9 cellular contexts compared by ENCODE assay signal in the genomic region with DNA sequence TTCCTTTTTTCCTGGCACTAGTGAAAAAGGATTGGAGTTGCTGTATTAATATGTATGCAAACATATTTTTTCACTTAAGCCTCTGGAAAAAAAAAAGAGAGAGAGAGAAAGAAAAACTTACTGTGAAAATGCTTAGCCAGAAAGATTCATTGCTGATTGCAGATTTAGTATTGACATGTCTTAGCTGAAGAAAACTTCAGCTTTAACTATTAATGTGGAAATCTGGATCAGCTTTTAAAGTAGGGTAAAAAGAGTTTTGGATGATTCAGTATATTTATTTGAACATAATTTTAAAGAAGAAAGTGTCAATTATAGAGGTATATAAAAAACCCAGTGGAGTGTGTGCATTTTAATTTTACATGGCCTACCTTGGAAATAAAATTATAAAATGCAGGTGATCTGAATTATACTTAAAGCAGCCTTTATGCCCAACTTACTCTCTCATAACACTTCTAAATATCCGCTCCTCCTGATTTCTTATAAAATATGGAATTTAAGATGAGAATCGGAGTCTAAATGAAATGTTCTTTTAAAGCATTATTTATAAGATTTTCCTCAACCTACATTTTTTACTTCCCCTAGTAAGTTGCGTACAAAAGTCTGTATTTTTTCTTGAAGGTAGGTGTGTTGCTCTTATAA. TPM values are rescaled to one million over a fixed set of nuclear protein-coding genes. Genes with fewer than 3 reads are reported as not detected.
A peak's percentile ranks its signal among the peaks of the same experiment; 100 is the strongest.
DNase-seq lines count a peak whose midpoint lies in the region; ATAC-seq and TF ChIP-seq lines count a peak whose summit lies in the region.
"Had no signal": no experiment of that assay in that cellular context is flagged by ENCODE, and none has a peak within 500 bp of the region (broad histone marks: within the 10 kb centered on the region; RNA-seq: fewer than 3 reads in every experiment).

No MANE protein-coding gene starts in this region.

- CTCF ChIA-PET in AG04449 (lab: Yijun Ruan, JAX): interaction anchor here (1.4 to 2.2 kb wide), 4 partner anchors 152 to 550 kb away, joined by 3 to 9 read pairs (median 5); no protein-coding TSS in a partner anchor

- no peak for ATAC-seq in natural killer cell treated with Interleukin-12 subunit alpha and Interleukin-12 subunit beta and Interleukin-15 and Interleukin-18, amount 100 ng/mL, for 72 hours
- no peak for ATAC-seq in GM19324 (IDR thresholded peaks at IDR 0.05; ENCODE audit: low FRiP score, unreplicated experiment)

- peaks cover 0 to 2% of the 10 kb centered on the region in 2 donors for H3K27me3 Mint-ChIP-seq in natural killer cell treated with Interleukin-12 subunit alpha and Interleukin-12 subunit beta and Interleukin-15 and Interleukin-18, amount 100 ng/mL, for 72 hours

- H3K4me1 ChIP-seq in HUES6 (ENCODE audit: control insufficient read depth, insufficient read depth, low read length): peaks cover 40% of the 10 kb centered on the region

- peaks cover 23% of the 10 kb centered on the region for H3K36me3 ChIP-seq in HUES6 (ENCODE audit: control insufficient read depth, insufficient read depth, low read length)

- H3K36me3 Mint-ChIP-seq in natural killer cell treated with Interleukin-12 subunit alpha and Interleukin-12 subunit beta and Interleukin-15 and Interleukin-18, amount 100 ng/mL, for 72 hours: peaks cover 7% of the 10 kb centered on the region

- peak overlapping the region; percentile 93 for H3K4me3 ChIP-seq in AG04449 (ENCODE audit: low read depth, low read length)
- H3K4me3 ChIP-seq in HUES6 (ENCODE audit: low read depth, low read length): peak overlapping the region; percentile 98; the same call in 1 of the 2 replicates

- peaks cover 33 to 34% of the 10 kb centered on the region in 2 donors for H3K4me1 Mint-ChIP-seq in natural killer cell treated with Interleukin-12 subunit alpha and Interleukin-12 subunit beta and Interleukin-15 and Interleukin-18, amount 100 ng/mL, for 72 hours (ENCODE audit: low read depth in 2 of 2)

- H3K27me3 ChIP-seq in HUES6 (ENCODE audit: control insufficient read depth, insufficient read depth, low read length): no peaks in the 10 kb centered on the region

- no peak overlapping the region for H3K9ac ChIP-seq in HUES6 (ENCODE audit: low read length)

- H3K27ac ChIP-seq in HUES6 (ENCODE audit: low read depth, low read length): no peak overlapping the region

- H3K9me3 Mint-ChIP-seq in natural killer cell treated with Interleukin-12 subunit alpha and Interleukin-12 subunit beta and Interleukin-15 and Interleukin-18, amount 100 ng/mL, for 72 hours: no peaks in the 10 kb centered on the region
- H3K9me3 Mint-ChIP-seq: activated T-helper 1 cell treated with anti-CD3 and anti-CD28 coated beads, Interleukin-12 subunit alpha, Interleukin-12 subunit beta, Interleukin-2, Interleukin-4 antibody, amounts not matched to agents 30 ng/mL and 10 ng/mL and 1 ng/mL, durations not matched to agents 14 hours and 24 hours and 36 hours had no signal

- peak overlapping the region; percentile 99 for H3K4me3 Mint-ChIP-seq in natural killer cell treated with Interleukin-12 subunit alpha and Interleukin-12 subunit beta and Interleukin-15 and Interleukin-18, amount 100 ng/mL, for 72 hours

- peak overlapping the region; percentile 94 to 98 for H3K27ac Mint-ChIP-seq in natural killer cell treated with Interleukin-12 subunit alpha and Interleukin-12 subunit beta and Interleukin-15 and Interleukin-18, amount 100 ng/mL, for 72 hours
- H3K27ac Mint-ChIP-seq: activated T-helper 1 cell treated with anti-CD3 and anti-CD28 coated beads, Interleukin-12 subunit alpha, Interleukin-12 subunit beta, Interleukin-2, Interleukin-4 antibody, amounts not matched to agents 30 ng/mL and 10 ng/mL and 1 ng/mL, durations not matched to agents 14 hours and 24 hours and 36 hours had no signal

- TF ChIP-seq CTCF in AG04449 (IDR thresholded peaks at IDR 0.05; ENCODE audit: insufficient read depth, low read length, missing control alignments): no peak

- POLR2A ChIA-PET in AG04449 (lab: Yijun Ruan, JAX): interaction anchor here (0.6 to 2.1 kb wide), 14 partner anchors 32 to 700 kb away, joined by 3 to 9 read pairs (median 4); no protein-coding TSS in a partner anchor

- H3K9me3 ChIP-seq in HUES6 (ENCODE audit: control insufficient read depth, insufficient read depth, low read depth, low read length): no peaks in the 10 kb centered on the region

- DNase-seq in AG04449 (ENCODE audit: low read depth, low spot score): no peak
- peak; percentile 71 for DNase-seq in dedifferentiated amniotic fluid mesenchymal stem cell (ENCODE audit: extremely low spot score)
- no peak for DNase-seq in natural killer cell treated with Interleukin-12 subunit alpha and Interleukin-12 subunit beta and Interleukin-15 and Interleukin-18, amount 100 ng/mL, for 72 hours (ENCODE audit: low spot score)
- no peak for DNase-seq in foreskin melanocyte
- no peak for DNase-seq in NCI-H748 (lab: John Stamatoyannopoulos, UW; ENCODE audit: unreplicated experiment)
- no peak for DNase-seq in RPMI8226

RNA-seq across cellular contexts. Expression of gene CITED2, which starts 3.6 kb away (rescaled TPM):
- 10 to 100 TPM; 39.0 to 53.5 TPM for total RNA-seq in natural killer cell treated with Interleukin-12 subunit alpha and Interleukin-12 subunit beta and Interleukin-15 and Interleukin-18, amount 100 ng/mL, for 72 hours
